In genomic region chr15:41501961-41502786, GRCh38 we compare ENCODE assay signal across 8 cellular contexts. TPM values are rescaled to one million over a fixed set of nuclear protein-coding genes. Genes with fewer than 3 reads are reported as not detected.
A peak's percentile ranks its signal among the peaks of the same experiment; 100 is the strongest.
DNase-seq lines count a peak whose midpoint lies in the region; ATAC-seq and TF ChIP-seq lines count a peak whose summit lies in the region.

No MANE protein-coding gene starts in this region.

- peaks cover 20% of the 10 kb centered on the region for H3K27me3 Mint-ChIP-seq in activated naive CD8-positive, alpha-beta T cell
- H3K27me3 Mint-ChIP-seq in memory B cell: peaks cover 16% of the 10 kb centered on the region
- H3K27me3 Mint-ChIP-seq in type B pancreatic cell: peaks cover 100% of the 10 kb centered on the region

- H3K27ac ChIP-seq in cardiac muscle cell: no peak overlapping the region

- no peak overlapping the region for H3K27ac Mint-ChIP-seq in activated naive CD8-positive, alpha-beta T cell
- H3K27ac Mint-ChIP-seq in memory B cell (no peak overlapping the region), type B pancreatic cell (no peak overlapping the region)

- H3K4me1 ChIP-seq in cardiac muscle cell (ENCODE audit: low read depth): no peaks in the 10 kb centered on the region

- H3K9me3 ChIP-seq in cardiac muscle cell (ENCODE audit: low read depth): no peaks in the 10 kb centered on the region

- H3K4me3 ChIP-seq in cardiac muscle cell: peak overlapping the region; percentile 6

- no peaks in the 10 kb centered on the region for H3K36me3 ChIP-seq in cardiac muscle cell

- peak overlapping the region; percentile 71 for H3K4me3 Mint-ChIP-seq in activated naive CD8-positive, alpha-beta T cell
- peak overlapping the region; percentile 81 for H3K4me3 Mint-ChIP-seq in memory B cell
- H3K4me3 Mint-ChIP-seq in type B pancreatic cell: peak overlapping the region; percentile 51

- intact Hi-C loops in Right ventricle myocardium inferior (cut with DNase I): no loop called here

- H3K9me3 Mint-ChIP-seq in activated naive CD8-positive, alpha-beta T cell (ENCODE audit: low read depth): no peaks in the 10 kb centered on the region
- H3K9me3 Mint-ChIP-seq in memory B cell (no peaks in the 10 kb centered on the region), type B pancreatic cell (no peaks in the 10 kb centered on the region)

- peaks cover 100% of the 10 kb centered on the region for H3K27me3 ChIP-seq in cardiac muscle cell

- ATAC-seq in Right ventricle myocardium inferior: no peak
- peak; percentile 62 for ATAC-seq in memory B cell (ENCODE audit: low read depth)
- no peak for ATAC-seq in HG02852 (IDR thresholded peaks at IDR 0.05; ENCODE audit: unreplicated experiment)

- TF ChIP-seq CTCF in cardiac muscle cell (IDR thresholded peaks at IDR 0.05; ENCODE audit: low read depth, low read length): no peak
- TF ChIP-seq CTCF in type B pancreatic cell (conservative IDR thresholded peaks at IDR 0.05): no peak

- H3K4me1 Mint-ChIP-seq in activated naive CD8-positive, alpha-beta T cell (ENCODE audit: low read depth): peaks cover 7% of the 10 kb centered on the region
- H3K4me1 Mint-ChIP-seq in memory B cell (peaks cover 14% of the 10 kb centered on the region), type B pancreatic cell (ENCODE audit: unreplicated experiment) (peaks cover 4% of the 10 kb centered on the region)

- DNase-seq in cardiac muscle cell (ENCODE audit: low read depth in 1 of 2, low spot score in 1 of 2) (peak in 1 of 2 donors; percentile 15), Right ventricle myocardium inferior (ENCODE audit: missing footprints) (no peak), memory B cell (ENCODE audit: low spot score in 2 of 2) (peak in 1 of 2 donors; percentile 45), type B pancreatic cell (ENCODE audit: extremely low spot score, unreplicated experiment) (no peak), SKM-1 treated with dmso at 0.1 percent for 144 hours (lab: John Stamatoyannopoulos, UW; ENCODE audit: unreplicated experiment) (no peak), inferior parietal cortex (ENCODE audit: extremely low spot score) (no peak)

- no peaks in the 10 kb centered on the region for H3K36me3 Mint-ChIP-seq in activated naive CD8-positive, alpha-beta T cell
- no peaks in the 10 kb centered on the region for H3K36me3 Mint-ChIP-seq in memory B cell
- no peaks in the 10 kb centered on the region for H3K36me3 Mint-ChIP-seq in type B pancreatic cell

RNA-seq across cellular contexts. Expression of gene ITPKA, which starts 8.5 kb away (rescaled TPM):
- 6.0 and 6.9 TPM in 2 replicates for total RNA-seq in cardiac muscle cell
- 1.4 and 6.4 TPM in 2 replicates for polyA plus RNA-seq in cardiac muscle cell
- 2.7 TPM for total RNA-seq in Right ventricle myocardium inferior
- 1.5 and 1.9 TPM in 2 replicates for total RNA-seq in type B pancreatic cell (ENCODE audit: low replicate concordance)

RNA-seq across cellular contexts. Expression of gene LTK, which starts 11.5 kb away (rescaled TPM):
- total RNA-seq in cardiac muscle cell (2.6 and 3.7 TPM in 2 replicates), Right ventricle myocardium inferior (1.5 TPM), type B pancreatic cell (ENCODE audit: low replicate concordance) (0.51 and 0.55 TPM in 2 replicates)
- polyA plus RNA-seq in cardiac muscle cell: 3.0 and 4.4 TPM in 2 replicates

RNA-seq across cellular contexts. Expression of gene RPAP1, which starts 41.9 kb away (rescaled TPM):
- total RNA-seq in cardiac muscle cell (37.1 and 46.9 TPM in 2 replicates), Right ventricle myocardium inferior (26.7 TPM), type B pancreatic cell (ENCODE audit: low replicate concordance) (54.4 and 68.3 TPM in 2 replicates)
- 37.2 and 40.7 TPM in 2 replicates for polyA plus RNA-seq in cardiac muscle cell

RNA-seq across cellular contexts. Expression of gene TYRO3, which starts 56.8 kb away (rescaled TPM):
- 13.2 and 17.2 TPM in 2 replicates for total RNA-seq in cardiac muscle cell
- polyA plus RNA-seq in cardiac muscle cell: 22.7 and 26.3 TPM in 2 replicates
- total RNA-seq in Right ventricle myocardium inferior: 5.6 TPM
- 43.0 and 44.1 TPM in 2 replicates for total RNA-seq in type B pancreatic cell (ENCODE audit: low replicate concordance)
